ENCODE assay signal across 8 cellular contexts in genomic region chrX:11111038-11111851, GRCh38. TPM values are rescaled to one million over a fixed set of nuclear protein-coding genes. Genes with fewer than 3 reads are reported as not detected.
DNase-seq lines count a peak whose midpoint lies in the region; ATAC-seq and TF ChIP-seq lines count a peak whose summit lies in the region.

Gene HCCS, plus strand, starts transcription at chrX:11111332. Its CDS starts 729 bp downstream, at chrX:11112061.

- TF ChIP-seq CTCF in BJ (IDR thresholded peaks at IDR 0.05; ENCODE audit: insufficient read depth, low read depth, low read length) (peak; percentile 17; the same call in 1 of the 2 replicates), choroid plexus epithelial cell (conservative IDR thresholded peaks at IDR 0.05; ENCODE audit: low read depth, low read length) (peak; percentile 16)

- peak within 1 kb of the TSS; percentile 88 for H3K4me3 ChIP-seq in BJ (ENCODE audit: low read depth, low read length)
- H3K4me3 ChIP-seq in choroid plexus epithelial cell (ENCODE audit: low read depth, low read length) = peak within 1 kb of the TSS; percentile 81

- ATAC-seq in HG03378 (IDR thresholded peaks at IDR 0.05; ENCODE audit: unreplicated experiment) = peak; percentile 86

- peak; percentile 34 for DNase-seq in BJ (ENCODE audit: low read depth)
- DNase-seq in NCI-H524 treated with DMSO at 0.1 percent for 48 hours (lab: John Stamatoyannopoulos, UW) = peak; percentile 64
- peak; percentile 77 to 79 for DNase-seq in activated CD4-positive, alpha-beta T cell treated with anti-CD3 and anti-CD28 coated beads for 4 hours
- peak; percentile 78 for DNase-seq in choroid plexus epithelial cell (ENCODE audit: low read depth)
- DNase-seq in stimulated activated CD4-positive, alpha-beta T cell treated with anti-CD3 and anti-CD28 coated beads, Interleukin-1b, Interleukin-23, amount 100 ng/mL, for 4 hours (ENCODE audit: low read depth in 2 of 2) = peak; percentile 65

- CTCF ChIA-PET in BJ (lab: Yijun Ruan, JAX) = interaction anchor here (0.6 kb wide), 1 partner anchor 166 kb away, joined by 3 read pairs; no protein-coding TSS in a partner anchor

- peaks cover 4% of the 10 kb centered on the region; the same call in 1 of the 2 replicates for H3K36me3 ChIP-seq in BJ (ENCODE audit: control insufficient read depth, insufficient read depth, low read length)

- H3K27me3 ChIP-seq in BJ (ENCODE audit: control insufficient read depth, insufficient read depth, low read length) = no peaks in the 10 kb centered on the region
- H3K27me3 ChIP-seq in layer of hippocampus (ENCODE audit: control insufficient read depth, insufficient read depth, low read length) = no peaks in the 10 kb centered on the region

- POLR2A ChIA-PET in BJ (lab: Charles Lee) = no interaction called here

- peak; percentile 61 for TF ChIP-seq POLR2A in GM19099 (IDR thresholded peaks at IDR 0.05; ENCODE audit: extremely low read depth, insufficient read length, low read depth)

- H3K27ac ChIP-seq in layer of hippocampus (ENCODE audit: low read depth, low read length) = peak within 1 kb of the TSS; percentile 42

RNA-seq across cellular contexts. Expression of gene HCCS, which starts in this region (rescaled TPM):
- polyA plus RNA-seq in BJ (2011; rRNA removed) = 18.9 and 26.7 TPM in 2 replicates
- polyA minus RNA-seq in BJ (2011; rRNA and poly(A)+ RNA removed) = 8.0 and 10.9 TPM in 2 replicates

Comparison
In these comparisons a context has a peak if more than half of its experiments do, and no peak if none do; other contexts are left out.
1. Peak in every context shown above with its lines: DNase-seq, ATAC-seq, H3K4me3 ChIP-seq and H3K27ac ChIP-seq.